1 cellular context compared by ENCODE assay signal in genomic region chr3:41574900-41575299, GRCh38.
TF ChIP-seq lines count a peak whose summit lies in the region.

No MANE protein-coding gene starts in this region.

TF ChIP-seq in WTC11, 78 proteins besides CTCF, POLR2A, EP300 and RAD21 (continued from another document):
- TF ChIP-seq ZNF512 (CRISPR knock-in tag; IDR thresholded peaks at IDR 0.05; ENCODE audit: borderline replicate concordance) = no peak
- TF ChIP-seq NFE2L1 (CRISPR knock-in tag; IDR thresholded peaks at IDR 0.05) = no peak
- TF ChIP-seq ATF2 (CRISPR knock-in tag; IDR thresholded peaks at IDR 0.05; ENCODE audit: borderline replicate concordance, low read depth) = no peak
- no peak for TF ChIP-seq ZNF416 (CRISPR knock-in tag; IDR thresholded peaks at IDR 0.05)
- TF ChIP-seq FOXJ3 (CRISPR knock-in tag; IDR thresholded peaks at IDR 0.05; ENCODE audit: borderline replicate concordance) = no peak
- no peak for TF ChIP-seq ZNF532 (CRISPR knock-in tag; IDR thresholded peaks at IDR 0.05; ENCODE audit: borderline replicate concordance)
- TF ChIP-seq NR3C1 (CRISPR knock-in tag; conservative IDR thresholded peaks at IDR 0.05; ENCODE audit: low read depth) = no peak
- TF ChIP-seq JUN (CRISPR knock-in tag; IDR thresholded peaks at IDR 0.05) = no peak
- TF ChIP-seq ZBTB43 (CRISPR knock-in tag; IDR thresholded peaks at IDR 0.05) = no peak
- no peak for TF ChIP-seq ERG (CRISPR knock-in tag; IDR thresholded peaks at IDR 0.05)
